Comparison of ENCODE assay signal across 19 cellular contexts in genomic region chr17:35239823-35240222, GRCh38. TPM values are rescaled to one million over a fixed set of nuclear protein-coding genes. Genes with fewer than 3 reads are reported as not detected.
DNase-seq lines count a peak whose midpoint lies in the region; ATAC-seq and TF ChIP-seq lines count a peak whose summit lies in the region.
"Had no signal": no experiment of that assay in that cellular context is flagged by ENCODE, and none has a peak within 500 bp of the region (broad histone marks: within the 10 kb centered on the region; RNA-seq: fewer than 3 reads in every experiment).

No MANE protein-coding gene starts in this region.

- CTCF ChIA-PET in activated CD4-positive, alpha-beta memory T cell treated with anti-CD3 and anti-CD28 coated beads, Interleukin-2, amount 10 ng/mL, durations not matched to agents 7 days and 5 days (lab: Charles Lee): interaction anchor here (0.7 to 5.2 kb wide), 7 partner anchors 8 to 302 kb away, joined by 3 to 48 read pairs (median 3); no protein-coding TSS in a partner anchor

- POLR2A ChIA-PET in activated CD4-positive, alpha-beta memory T cell treated with anti-CD3 and anti-CD28 coated beads, Interleukin-2, amount 10 ng/mL, durations not matched to agents 7 days and 5 days (lab: Charles Lee): interaction anchor here (0.9 to 9.2 kb wide), 15 partner anchors 11 to 349 kb away, joined by 4 to 498 read pairs (median 28); partner anchors contain the start of genes LIG3, NLE1, PEX12 and SLFN11

- TF ChIP-seq CTCF in fibroblast of villous mesenchyme (IDR thresholded peaks at IDR 0.05; ENCODE audit: insufficient read depth, low read depth, low read length) (no peak), right atrium auricular region (IDR thresholded peaks at IDR 0.05) (no peak)

- H3K27ac ChIP-seq in right atrium auricular region: no peak overlapping the region
- H3K27ac ChIP-seq: ovary, SJCRH30 had no signal

- H3K4me3 Mint-ChIP-seq in activated T-cell treated with anti-CD3 and anti-CD28 coated beads, Interleukin-2, amount 50 U/mL, for 4 hours: peak overlapping the region; percentile 92
- H3K4me3 Mint-ChIP-seq in activated CD4-positive, alpha-beta memory T cell treated with anti-CD3 and anti-CD28 coated beads, Interleukin-2, amount 10 ng/mL, durations not matched to agents 7 days and 5 days: peak overlapping the region; percentile 95
- peak overlapping the region; percentile 98 for H3K4me3 Mint-ChIP-seq in stimulated activated effector memory CD8-positive, alpha-beta T cell treated with anti-CD3 and anti-CD28 coated beads, Interleukin-12 subunit alpha, Interleukin-12 subunit beta, amount 100 ng/mL, for 72 hours
- H3K4me3 Mint-ChIP-seq: memory B cell; stimulated activated memory B cell treated with anti-CD40 and anti-IgM and Interleukin-4, amounts not matched to agents 10 μg/mL and 1 μg/mL and 100 μg/mL, for 72 hours had no signal

- no peak for ATAC-seq in activated T-cell treated with anti-CD3 and anti-CD28 coated beads, Interleukin-2, amount 50 U/mL, for 4 hours
- ATAC-seq in stimulated activated effector memory CD8-positive, alpha-beta T cell treated with anti-CD3 and anti-CD28 coated beads, Interleukin-12 subunit alpha, Interleukin-12 subunit beta, amount 100 ng/mL, for 72 hours: no peak
- ATAC-seq: stimulated activated memory B cell treated with anti-CD40 and anti-IgM and Interleukin-4, amounts not matched to agents 10 μg/mL and 1 μg/mL and 100 μg/mL, for 72 hours had no signal

- no peaks in the 10 kb centered on the region for H3K9me3 Mint-ChIP-seq in activated T-cell treated with anti-CD3 and anti-CD28 coated beads, Interleukin-2, amount 50 U/mL, for 4 hours
- H3K9me3 Mint-ChIP-seq in activated CD4-positive, alpha-beta memory T cell treated with anti-CD3 and anti-CD28 coated beads, Interleukin-2, amount 10 ng/mL, durations not matched to agents 7 days and 5 days: peaks cover 11% of the 10 kb centered on the region
- no peaks in the 10 kb centered on the region for H3K9me3 Mint-ChIP-seq in stimulated activated effector memory CD8-positive, alpha-beta T cell treated with anti-CD3 and anti-CD28 coated beads, Interleukin-12 subunit alpha, Interleukin-12 subunit beta, amount 100 ng/mL, for 72 hours
- H3K9me3 Mint-ChIP-seq: memory B cell; stimulated activated memory B cell treated with anti-CD40 and anti-IgM and Interleukin-4, amounts not matched to agents 10 μg/mL and 1 μg/mL and 100 μg/mL, for 72 hours had no signal

- H3K9me3 ChIP-seq in right atrium auricular region: no peaks in the 10 kb centered on the region
- H3K9me3 ChIP-seq: HAP-1, ovary, SJCRH30 had no signal

- no peak overlapping the region for H3K4me3 ChIP-seq in fibroblast of villous mesenchyme (ENCODE audit: low read depth, low read length)
- H3K4me3 ChIP-seq in right atrium auricular region: no peak overlapping the region
- H3K4me3 ChIP-seq: HAP-1, ovary, SJCRH30 had no signal

- H3K4me1 Mint-ChIP-seq in activated T-cell treated with anti-CD3 and anti-CD28 coated beads, Interleukin-2, amount 50 U/mL, for 4 hours (ENCODE audit: low read depth): peaks cover 74% of the 10 kb centered on the region
- H3K4me1 Mint-ChIP-seq in activated CD4-positive, alpha-beta memory T cell treated with anti-CD3 and anti-CD28 coated beads, Interleukin-2, amount 10 ng/mL, durations not matched to agents 7 days and 5 days: peaks cover 52% of the 10 kb centered on the region
- peaks cover 82% of the 10 kb centered on the region for H3K4me1 Mint-ChIP-seq in stimulated activated effector memory CD8-positive, alpha-beta T cell treated with anti-CD3 and anti-CD28 coated beads, Interleukin-12 subunit alpha, Interleukin-12 subunit beta, amount 100 ng/mL, for 72 hours

- peak overlapping the region; percentile 60 for H3K27ac Mint-ChIP-seq in activated CD4-positive, alpha-beta memory T cell treated with anti-CD3 and anti-CD28 coated beads, Interleukin-2, amount 10 ng/mL, durations not matched to agents 7 days and 5 days
- H3K27ac Mint-ChIP-seq in stimulated activated effector memory CD8-positive, alpha-beta T cell treated with anti-CD3 and anti-CD28 coated beads, Interleukin-12 subunit alpha, Interleukin-12 subunit beta, amount 100 ng/mL, for 72 hours: peak overlapping the region; percentile 0
- H3K27ac Mint-ChIP-seq: memory B cell; stimulated activated memory B cell treated with anti-CD40 and anti-IgM and Interleukin-4, amounts not matched to agents 10 μg/mL and 1 μg/mL and 100 μg/mL, for 72 hours had no signal

- DNase-seq in activated T-cell treated with anti-CD3 and anti-CD28 coated beads, Interleukin-2, amount 50 U/mL, for 4 hours: no peak
- no peak for DNase-seq in activated T-cell treated with anti-CD3 and anti-CD28 coated beads, Interleukin-2, amount 50 U/mL, for 48 hours
- DNase-seq in activated CD4-positive, alpha-beta memory T cell treated with anti-CD3 and anti-CD28 coated beads, Interleukin-2, amount 10 ng/mL, durations not matched to agents 7 days and 5 days: no peak
- peak; percentile 5 for DNase-seq in fibroblast of villous mesenchyme (ENCODE audit: low read depth)
- DNase-seq in stimulated activated effector memory CD8-positive, alpha-beta T cell treated with anti-CD3 and anti-CD28 coated beads, Interleukin-12 subunit alpha, Interleukin-12 subunit beta, amount 100 ng/mL, for 72 hours (ENCODE audit: low spot score in 2 of 2): no peak
- no peak for DNase-seq in right atrium auricular region (ENCODE audit: low spot score)
- no peak for DNase-seq in NK-92 (lab: John Stamatoyannopoulos, UW; ENCODE audit: unreplicated experiment)
- no peak for DNase-seq in NAMALWA (ENCODE audit: low spot score)
- DNase-seq: ACHN, NCI-H2081, NCI-H526, ovary, SJCRH30 had no signal

- H3K27me3 ChIP-seq in right atrium auricular region: no peaks in the 10 kb centered on the region
- H3K27me3 ChIP-seq: ovary, SJCRH30 had no signal

- no peaks in the 10 kb centered on the region for H3K36me3 ChIP-seq in right atrium auricular region
- H3K36me3 ChIP-seq: HAP-1, ovary, SJCRH30 had no signal

- no peaks in the 10 kb centered on the region for H3K36me3 Mint-ChIP-seq in activated T-cell treated with anti-CD3 and anti-CD28 coated beads, Interleukin-2, amount 50 U/mL, for 4 hours (ENCODE audit: insufficient read depth)
- peaks cover 81% of the 10 kb centered on the region for H3K36me3 Mint-ChIP-seq in activated CD4-positive, alpha-beta memory T cell treated with anti-CD3 and anti-CD28 coated beads, Interleukin-2, amount 10 ng/mL, durations not matched to agents 7 days and 5 days (ENCODE audit: low read depth)
- peaks cover 22% of the 10 kb centered on the region for H3K36me3 Mint-ChIP-seq in stimulated activated effector memory CD8-positive, alpha-beta T cell treated with anti-CD3 and anti-CD28 coated beads, Interleukin-12 subunit alpha, Interleukin-12 subunit beta, amount 100 ng/mL, for 72 hours
- H3K36me3 Mint-ChIP-seq: memory B cell; stimulated activated memory B cell treated with anti-CD40 and anti-IgM and Interleukin-4, amounts not matched to agents 10 μg/mL and 1 μg/mL and 100 μg/mL, for 72 hours had no signal

- H3K4me1 ChIP-seq in right atrium auricular region: peaks cover 0 to 21% of the 10 kb centered on the region in 2 donors

- H3K27me3 Mint-ChIP-seq in activated T-cell treated with anti-CD3 and anti-CD28 coated beads, Interleukin-2, amount 50 U/mL, for 4 hours (ENCODE audit: low read depth): no peaks in the 10 kb centered on the region
- no peaks in the 10 kb centered on the region for H3K27me3 Mint-ChIP-seq in activated CD4-positive, alpha-beta memory T cell treated with anti-CD3 and anti-CD28 coated beads, Interleukin-2, amount 10 ng/mL, durations not matched to agents 7 days and 5 days

RNA-seq across cellular contexts. Expression of gene SLFN5, which starts 3.0 kb away (rescaled TPM):
- total RNA-seq in activated T-cell treated with anti-CD3 and anti-CD28 coated beads, Interleukin-2, amount 50 U/mL, for 4 hours: 10 to 100 TPM in 1 of 3 donors, 1 to 10 TPM in 2; 5.2 to 16.2 (median 8.0) TPM
- total RNA-seq in activated CD4-positive, alpha-beta memory T cell treated with anti-CD3 and anti-CD28 coated beads, Interleukin-2, amount 10 ng/mL, durations not matched to agents 7 days and 5 days: 100 to 1,000 TPM; 231 to 240 TPM
- total RNA-seq in fibroblast of villous mesenchyme (65.1 and 67.8 TPM in 2 replicates), right atrium auricular region (10 to 100 TPM; 11.1 to 12.9 TPM)

RNA-seq across cellular contexts. Expression of gene SLC35G3, which starts 45.6 kb away (rescaled TPM):
- not detected for total RNA-seq in activated T-cell treated with anti-CD3 and anti-CD28 coated beads, Interleukin-2, amount 50 U/mL, for 4 hours
- total RNA-seq in activated CD4-positive, alpha-beta memory T cell treated with anti-CD3 and anti-CD28 coated beads, Interleukin-2, amount 10 ng/mL, durations not matched to agents 7 days and 5 days: not detected
- total RNA-seq in fibroblast of villous mesenchyme (not detected in 2 replicates), right atrium auricular region (not detected)
- total RNA-seq: OCI-LY7, ovary, SJCRH30, skeletal muscle tissue, urinary bladder had no signal
